In the genomic region with DNA sequence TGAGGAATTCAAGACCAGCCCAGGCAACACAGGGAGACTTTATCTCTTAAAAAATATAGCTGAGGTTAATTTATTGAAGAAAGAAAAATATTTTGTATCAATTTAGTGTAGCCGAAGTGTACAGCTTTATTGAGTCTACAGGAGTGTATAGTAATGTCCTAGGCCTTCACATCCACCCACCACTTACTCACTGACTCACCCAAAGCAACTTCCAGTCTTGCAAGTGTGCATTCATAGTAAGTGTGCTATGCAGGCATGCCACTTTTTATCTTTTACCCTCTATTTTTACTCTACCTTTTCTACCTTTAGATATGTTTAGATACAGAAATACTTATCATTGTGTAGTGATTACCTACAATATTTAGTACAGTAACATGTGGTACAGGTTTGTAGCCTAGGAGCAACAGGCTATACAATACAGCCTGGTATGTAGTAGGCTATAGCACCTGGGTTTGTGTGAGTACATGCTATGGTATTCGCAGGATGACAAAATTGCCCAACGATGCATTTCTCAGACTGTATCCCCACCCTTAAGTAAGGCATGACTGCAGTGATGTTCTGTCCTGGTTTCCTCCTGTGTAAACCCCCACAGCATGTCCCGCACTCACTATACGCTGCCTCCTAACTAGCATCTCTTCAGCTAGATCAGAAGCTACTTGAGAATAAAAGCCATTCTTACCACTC, we compare ENCODE assay signal across 27 cellular contexts. TPM values are rescaled to one million over a fixed set of nuclear protein-coding genes. Genes with fewer than 3 reads are reported as not detected.
DNase-seq lines count a peak whose midpoint lies in the region; TF ChIP-seq lines count a peak whose summit lies in the region.
"Had no signal": no experiment of that assay in that cellular context is flagged by ENCODE, and none has a peak within 500 bp of the region (broad histone marks: within the 10 kb centered on the region; RNA-seq: fewer than 3 reads in every experiment).

No MANE protein-coding gene starts in this region.

- CTCF ChIA-PET in GM10248 (lab: Yijun Ruan, JAX): interaction anchor here (1.0 to 3.2 kb wide), 3 partner anchors 16 to 85 kb away, joined by 3 to 11 read pairs (median 3); no protein-coding TSS in a partner anchor

- POLR2A ChIA-PET in GM10248 (lab: Yijun Ruan, JAX): no interaction called here

- H3K27me3 Mint-ChIP-seq in HFFc6 (ENCODE audit: insufficient read depth): peaks cover 16% of the 10 kb centered on the region

- no peaks in the 10 kb centered on the region for H3K36me3 Mint-ChIP-seq in HFFc6 (ENCODE audit: low read depth)
- H3K36me3 Mint-ChIP-seq: CD8-positive, alpha-beta memory T cell; immature natural killer cell had no signal

- H3K9me3 Mint-ChIP-seq in HFFc6: no peaks in the 10 kb centered on the region
- H3K9me3 Mint-ChIP-seq: CD8-positive, alpha-beta memory T cell; IgD-negative memory B cell; immature natural killer cell; nephron progenitor cell had no signal

- peaks cover 5% of the 10 kb centered on the region; the same call in 1 of the 2 replicates for H3K4me1 Mint-ChIP-seq in HFFc6 (ENCODE audit: low read depth)
- H3K4me1 Mint-ChIP-seq: CD8-positive, alpha-beta memory T cell had no signal

- DNase-seq in 8988T (peak; percentile 48), HFFc6 (peak; percentile 13), SW 1271 (lab: John Stamatoyannopoulos, UW) (peak; percentile 28 to 49), glomerular visceral epithelial cell (ENCODE audit: extremely low spot score) (peak; percentile 78), GM10248 (ENCODE audit: extremely low spot score) (no peak), cerebellar nuclear complex (lab: John Stamatoyannopoulos, UW) (no peak), NAMALWA (ENCODE audit: low spot score) (no peak), NCI-H1417 (lab: John Stamatoyannopoulos, UW) (no peak)
- DNase-seq: ACHN; activated CD4-positive, CD25-positive, alpha-beta regulatory T cell treated with anti-CD3 and anti-CD28 coated beads, Interleukin-2, amount 50 U/mL, for 72 hours; aorta; CD8-positive, alpha-beta memory T cell; cortex of kidney; EL; erythroblast; glutamatergic neuron; immature natural killer cell; MV-4-11; NCI-H2029 treated with DMSO at 0.1 percent for 48 hours; NCI-H524; nephron progenitor cell; SJCRH30; stomach; T-helper 2 cell; uterus had no signal

- H3K4me3 Mint-ChIP-seq in HFFc6: no peak overlapping the region
- H3K4me3 Mint-ChIP-seq: CD8-positive, alpha-beta memory T cell; IgD-negative memory B cell; immature natural killer cell; nephron progenitor cell had no signal

- no peak overlapping the region for H3K27ac Mint-ChIP-seq in HFFc6
- H3K27ac Mint-ChIP-seq: CD8-positive, alpha-beta memory T cell; IgD-negative memory B cell; immature natural killer cell; nephron progenitor cell had no signal

- TF ChIP-seq CTCF in HFFc6 (IDR thresholded peaks at IDR 0.05) (no peak), GM10248 (IDR thresholded peaks at IDR 0.05; ENCODE audit: control extremely low read depth, extremely low read depth, low read depth, missing control alignments) (no peak)

RNA-seq across cellular contexts. Expression of gene ATP12A, which starts 15.3 kb away (rescaled TPM):
- total RNA-seq in HFFc6 (2021; fragmentation: NEBNext Ultra II Directional; extraction: Animal tissue kit (Norgen Biotek cat#: 25700)): not detected
- total RNA-seq: aorta, lung microvascular endothelial cell, stomach, uterus had no signal

Comparison
In these comparisons a context has a peak if more than half of its experiments do, and no peak if none do; other contexts are left out.
1. DNase-seq: peak in 8988T (single experiment), HFFc6 (single experiment), SW 1271 (2 of 2) and glomerular visceral epithelial cell (single experiment); none in GM10248 (single experiment), cerebellar nuclear complex (0 of 2), NAMALWA (single experiment) and NCI-H1417 (0 of 3).